ENCODE assay signal across 1 cellular context in genomic region chr19:41821003-41821735, GRCh38.
TF ChIP-seq lines count a peak whose summit lies in the region.

No MANE protein-coding gene starts in this region.

TF ChIP-seq in HEK293T, 16 proteins besides CTCF, POLR2A, EP300 and RAD21 (continued from another document):
- TF ChIP-seq ZNF384 (IDR thresholded peaks at IDR 0.05) (no peak), HDGF (IDR thresholded peaks at IDR 0.05; ENCODE audit: borderline replicate concordance) (no peak), FOXA1 (IDR thresholded peaks at IDR 0.05) (no peak), ARNT (IDR thresholded peaks at IDR 0.05) (no peak), BHLHE40 (IDR thresholded peaks at IDR 0.05; ENCODE audit: borderline replicate concordance) (no peak), LEF1 (IDR thresholded peaks at IDR 0.05; ENCODE audit: borderline replicate concordance) (no peak), NFRKB (IDR thresholded peaks at IDR 0.05) (no peak), FOXM1 (IDR thresholded peaks at IDR 0.05; ENCODE audit: borderline replicate concordance) (no peak)
TF ChIP-seq in HEK293T: peak in this region for 0.
